Comparison of ENCODE assay signal across 8 cellular contexts in genomic region chr1:44819594-44820327, GRCh38. TPM values are rescaled to one million over a fixed set of nuclear protein-coding genes. Genes with fewer than 3 reads are reported as not detected.
DNase-seq lines count a peak whose midpoint lies in the region; ATAC-seq and TF ChIP-seq lines count a peak whose summit lies in the region.

No MANE protein-coding gene starts in this region.

- H3K36me3 Mint-ChIP-seq in activated naive CD8-positive, alpha-beta T cell treated with anti-CD3 and anti-CD28 coated beads, Interleukin-2, amount 50 U/mL, for 24 hours (ENCODE audit: low read depth), result peaks cover 16% of the 10 kb centered on the region

- WGBS in upper lobe of left lung, 2 donors, result 1 to 3% methylated on average over 26 to 34 of the region's 34 CpGs

- peak in 4 of 6 experiments; percentile 9 to 47 (median 29) for TF ChIP-seq CTCF in upper lobe of left lung (IDR thresholded peaks at IDR 0.05)

- peak overlapping the region; percentile 100 for H3K27ac Mint-ChIP-seq in activated naive CD8-positive, alpha-beta T cell treated with anti-CD3 and anti-CD28 coated beads, Interleukin-2, amount 50 U/mL, for 24 hours

- peaks cover 0 to 4% (median 0%) of the 10 kb centered on the region in 4 donors for H3K36me3 ChIP-seq in upper lobe of left lung

- peak overlapping the region; percentile 11 to 61 (median 51) for H3K4me3 ChIP-seq in upper lobe of left lung

- peaks cover 15 to 37% (median 21%) of the 10 kb centered on the region in 4 donors for H3K4me1 ChIP-seq in upper lobe of left lung

- TF ChIP-seq EP300 in upper lobe of left lung (IDR thresholded peaks at IDR 0.05), result no peak

- H3K27me3 ChIP-seq in upper lobe of left lung, result no peaks in the 10 kb centered on the region

- peak overlapping the region; percentile 86 to 96 (median 91) for H3K27ac ChIP-seq in upper lobe of left lung

- peak overlapping the region; percentile 86 for H3K4me3 Mint-ChIP-seq in activated naive CD8-positive, alpha-beta T cell treated with anti-CD3 and anti-CD28 coated beads, Interleukin-2, amount 50 U/mL, for 24 hours

- peak; percentile 89 for DNase-seq in COLO829 (ENCODE audit: low spot score)
- peak; percentile 89 for DNase-seq in HS-5 (ENCODE audit: low read depth)
- peak; percentile 82 for DNase-seq in activated naive CD8-positive, alpha-beta T cell treated with anti-CD3 and anti-CD28 coated beads, Interleukin-2, amount 50 U/mL, for 24 hours
- DNase-seq in cardiac septum (ENCODE audit: low spot score), result peak; percentile 86
- peak; percentile 89 for DNase-seq in pons (ENCODE audit: low spot score)
- peak in 1 of 2 donors; percentile 83 for DNase-seq in upper lobe of left lung

- TF ChIP-seq POLR2A in upper lobe of left lung (IDR thresholded peaks at IDR 0.05), result peak in 3 of 4 donors; percentile 44 to 91 (median 87)

- ATAC-seq in GM19468 (IDR thresholded peaks at IDR 0.05; ENCODE audit: extremely low read depth, unreplicated experiment) (peak; percentile 68), SK-N-SH treated with all-trans-retinoic acid at 6 μM for 48 hours (peak; percentile 86), upper lobe of left lung (ENCODE audit: low FRiP score in 2 of 2) (peak; percentile 88 to 94)
- ATAC-seq in activated naive CD8-positive, alpha-beta T cell treated with anti-CD3 and anti-CD28 coated beads, Interleukin-2, amount 50 U/mL, for 24 hours, result peak; percentile 97

- H3K27me3 Mint-ChIP-seq in activated naive CD8-positive, alpha-beta T cell treated with anti-CD3 and anti-CD28 coated beads, Interleukin-2, amount 50 U/mL, for 24 hours, result no peaks in the 10 kb centered on the region

- no peaks in the 10 kb centered on the region for H3K9me3 Mint-ChIP-seq in activated naive CD8-positive, alpha-beta T cell treated with anti-CD3 and anti-CD28 coated beads, Interleukin-2, amount 50 U/mL, for 24 hours

- no peaks in the 10 kb centered on the region for H3K9me3 ChIP-seq in upper lobe of left lung

- intact Hi-C loops in cardiac septum (cut with DNase I), result loop anchor here (2.0 kb wide), 1 partner anchor 19 kb away; the partner anchor contains the start of gene PLK3

- peaks cover 44% of the 10 kb centered on the region for H3K4me1 Mint-ChIP-seq in activated naive CD8-positive, alpha-beta T cell treated with anti-CD3 and anti-CD28 coated beads, Interleukin-2, amount 50 U/mL, for 24 hours

TF ChIP-seq in SK-N-SH treated with all-trans-retinoic acid at 6 μM for 48 hours, 23 proteins besides CTCF, POLR2A, EP300 and RAD21 (continues in another document):
- TF ChIP-seq GLIS3 (CRISPR knock-in tag; IDR thresholded peaks at IDR 0.05) (peak; percentile 90), OSR1 (CRISPR knock-in tag; IDR thresholded peaks at IDR 0.05) (no peak), ESRRG (CRISPR knock-in tag; IDR thresholded peaks at IDR 0.05) (peak; percentile 42; the same call in 1 of the 2 replicates), ZNF8 (CRISPR knock-in tag; IDR thresholded peaks at IDR 0.05) (no peak), CREB5 (CRISPR knock-in tag; IDR thresholded peaks at IDR 0.05; ENCODE audit: low read depth) (peak; percentile 57), ZNF565 (CRISPR knock-in tag; conservative IDR thresholded peaks at IDR 0.05; ENCODE audit: low read depth) (no peak), SNAI2 (CRISPR knock-in tag; IDR thresholded peaks at IDR 0.05) (no peak), TCF4 (CRISPR knock-in tag; IDR thresholded peaks at IDR 0.05; ENCODE audit: borderline replicate concordance) (no peak), CSDC2 (CRISPR knock-in tag; IDR thresholded peaks at IDR 0.05) (no peak), ZFP30 (CRISPR knock-in tag; IDR thresholded peaks at IDR 0.05) (peak; percentile 18; the same call in 1 of the 2 replicates), TSHZ2 (CRISPR knock-in tag; IDR thresholded peaks at IDR 0.05) (no peak), ZC3H10 (CRISPR knock-in tag; IDR thresholded peaks at IDR 0.05) (peak; percentile 78), RARB (CRISPR knock-in tag; IDR thresholded peaks at IDR 0.05) (peak; percentile 83), ARNTL (CRISPR knock-in tag; IDR thresholded peaks at IDR 0.05; ENCODE audit: borderline replicate concordance, low read depth) (0 out of 2 replicates have a peak, but pooled peaks have one; percentile 12), ISL1 (CRISPR knock-in tag; IDR thresholded peaks at IDR 0.05) (no peak), POU6F1 (CRISPR knock-in tag; IDR thresholded peaks at IDR 0.05; ENCODE audit: borderline replicate concordance, low read depth) (peak; percentile 35; the same call in 1 of the 2 replicates), ZNF70 (CRISPR knock-in tag; IDR thresholded peaks at IDR 0.05) (peak; percentile 34; the same call in 1 of the 2 replicates), TOX (CRISPR knock-in tag; IDR thresholded peaks at IDR 0.05; ENCODE audit: borderline replicate concordance) (peak; percentile 76; the same call in 1 of the 2 replicates), ZFP3 (CRISPR knock-in tag; IDR thresholded peaks at IDR 0.05) (no peak), PPARA (CRISPR knock-in tag; IDR thresholded peaks at IDR 0.05; ENCODE audit: borderline replicate concordance) (no peak), BACH2 (CRISPR knock-in tag; IDR thresholded peaks at IDR 0.05; ENCODE audit: borderline replicate concordance) (no peak)

RNA-seq across cellular contexts. Expression of gene BTBD19, which starts 11.4 kb away (rescaled TPM):
- total RNA-seq in cardiac septum (4.4 TPM), upper lobe of left lung (10 to 100 TPM in 4 of 6 donors, 1 to 10 TPM in 2; 5.1 to 63.9 (median 17.8) TPM)

RNA-seq across cellular contexts. Expression of gene DYNLT4, which starts 12.6 kb away (rescaled TPM):
- total RNA-seq in cardiac septum (not detected), upper lobe of left lung (10 to 100 TPM in 4 of 6 donors, 1 to 10 TPM in 2; 1.2 to 38.8 (median 10.9) TPM)

RNA-seq across cellular contexts. Expression of gene PLK3, which starts 19.6 kb away (rescaled TPM):
- 8.4 TPM for total RNA-seq in cardiac septum
- total RNA-seq in upper lobe of left lung, result 10 to 100 TPM; 24.9 to 72.4 (median 49.6) TPM

RNA-seq across cellular contexts. Expression of gene PTCH2, which starts 23.3 kb away (rescaled TPM):
- total RNA-seq in cardiac septum (0.35 TPM), upper lobe of left lung (1 to 10 TPM in 2 of 6 donors, under 1 TPM in 4; 0.30 to 1.4 (median 0.82) TPM)

RNA-seq across cellular contexts. Expression of gene BEST4, which starts 31.8 kb away (rescaled TPM):
- total RNA-seq in cardiac septum (0.11 TPM), upper lobe of left lung (1 to 10 TPM in 3 of 6 donors, under 1 TPM in 3; 0.30 to 9.1 (median 0.81) TPM)
